Comparison of ENCODE assay signal across 1 cellular context in genomic region chr15:63382966-63383710, GRCh38.
TF ChIP-seq lines count a peak whose summit lies in the region.

No MANE protein-coding gene starts in this region.

TF ChIP-seq in K562, 482 proteins besides CTCF, POLR2A, EP300 and RAD21:
- TF ChIP-seq POLR2G (IDR thresholded peaks at IDR 0.05; ENCODE audit: low read depth, low read length) = no peak
- TF ChIP-seq EGR1 (conservative IDR thresholded peaks at IDR 0.05) = no peak
- no peak for TF ChIP-seq RBM22 (IDR thresholded peaks at IDR 0.05; ENCODE audit: low read depth, low read length, poor library complexity, severe bottlenecking)
- no peak for TF ChIP-seq TCF3 (CRISPR knock-in tag; IDR thresholded peaks at IDR 0.05)
